Comparison of ENCODE assay signal across 1 cellular context in the genomic region with DNA sequence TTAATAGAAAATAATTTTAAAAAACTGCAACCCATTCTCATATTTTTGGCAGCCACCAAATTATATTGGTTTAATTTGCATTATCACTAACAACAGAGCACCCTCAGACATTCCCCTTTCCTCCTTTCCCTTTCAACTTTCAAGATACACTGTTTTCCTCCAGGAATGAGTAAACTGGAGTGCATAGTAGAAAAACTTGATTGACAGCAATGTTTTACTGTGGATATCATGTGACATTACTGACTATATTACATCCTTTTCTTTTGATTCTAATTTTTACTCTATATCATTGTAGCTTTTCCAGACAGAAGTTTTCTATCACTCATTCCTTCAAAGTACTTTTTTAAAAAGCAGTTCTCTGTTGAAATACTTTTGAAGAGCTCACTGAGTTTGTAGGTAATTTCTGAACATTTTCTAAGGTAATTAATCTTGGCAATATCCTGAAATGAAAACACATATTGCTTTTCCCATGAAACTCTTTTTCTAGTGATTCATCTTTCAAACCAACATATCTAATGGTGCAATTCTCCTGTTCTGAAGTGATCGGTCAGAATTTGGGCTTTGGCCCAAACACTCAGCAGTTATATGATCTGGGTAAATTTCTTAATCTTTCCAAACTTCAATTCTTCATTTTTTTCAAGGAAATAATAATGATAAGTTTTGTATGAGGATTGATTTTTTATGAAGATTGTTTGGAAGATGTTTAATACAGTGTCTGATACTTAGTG.
TF ChIP-seq lines count a peak whose summit lies in the region.

No MANE protein-coding gene starts in this region.

TF ChIP-seq in IMR-90, 13 proteins besides CTCF, POLR2A, EP300 and RAD21 (continued from another document):
- TF ChIP-seq, protein P1, sequence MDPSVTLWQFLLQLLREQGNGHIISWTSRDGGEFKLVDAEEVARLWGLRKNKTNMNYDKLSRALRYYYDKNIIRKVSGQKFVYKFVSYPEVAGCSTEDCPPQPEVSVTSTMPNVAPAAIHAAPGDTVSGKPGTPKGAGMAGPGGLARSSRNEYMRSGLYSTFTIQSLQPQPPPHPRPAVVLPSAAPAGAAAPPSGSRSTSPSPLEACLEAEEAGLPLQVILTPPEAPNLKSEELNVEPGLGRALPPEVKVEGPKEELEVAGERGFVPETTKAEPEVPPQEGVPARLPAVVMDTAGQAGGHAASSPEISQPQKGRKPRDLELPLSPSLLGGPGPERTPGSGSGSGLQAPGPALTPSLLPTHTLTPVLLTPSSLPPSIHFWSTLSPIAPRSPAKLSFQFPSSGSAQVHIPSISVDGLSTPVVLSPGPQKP (IDR thresholded peaks at IDR 0.05; ENCODE audit: borderline replicate concordance, low read depth, low read length): no peak
- TF ChIP-seq FOS (IDR thresholded peaks at IDR 0.05; ENCODE audit: low read depth, low read length) (no peak), CHD1 (IDR thresholded peaks at IDR 0.05; ENCODE audit: low read depth, low read length) (no peak), CEBPB (IDR thresholded peaks at IDR 0.05; ENCODE audit: low read depth, low read length) (no peak), MAZ (IDR thresholded peaks at IDR 0.05; ENCODE audit: borderline replicate concordance, low read depth, low read length) (no peak), MAFK (IDR thresholded peaks at IDR 0.05; ENCODE audit: low read depth, low read length) (no peak), RCOR1 (IDR thresholded peaks at IDR 0.05; ENCODE audit: insufficient replicate concordance, low read length) (no peak), BHLHE40 (IDR thresholded peaks at IDR 0.05; ENCODE audit: low read depth, low read length) (no peak), SMC3 (IDR thresholded peaks at IDR 0.05; ENCODE audit: low read depth, low read length) (no peak)
- TF ChIP-seq, protein P2, sequence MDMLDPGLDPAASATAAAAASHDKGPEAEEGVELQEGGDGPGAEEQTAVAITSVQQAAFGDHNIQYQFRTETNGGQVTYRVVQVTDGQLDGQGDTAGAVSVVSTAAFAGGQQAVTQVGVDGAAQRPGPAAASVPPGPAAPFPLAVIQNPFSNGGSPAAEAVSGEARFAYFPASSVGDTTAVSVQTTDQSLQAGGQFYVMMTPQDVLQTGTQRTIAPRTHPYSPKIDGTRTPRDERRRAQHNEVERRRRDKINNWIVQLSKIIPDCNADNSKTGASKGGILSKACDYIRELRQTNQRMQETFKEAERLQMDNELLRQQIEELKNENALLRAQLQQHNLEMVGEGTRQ (IDR thresholded peaks at IDR 0.05; ENCODE audit: low read depth, low read length): no peak
